13 cellular contexts compared by ENCODE assay signal in genomic region chr6:221531-222349, GRCh38.
DNase-seq lines count a peak whose midpoint lies in the region; ATAC-seq and TF ChIP-seq lines count a peak whose summit lies in the region.
"Had no signal": no experiment of that assay in that cellular context is flagged by ENCODE, and none has a peak within 500 bp of the region (broad histone marks: within the 10 kb centered on the region; RNA-seq: fewer than 3 reads in every experiment).

No MANE protein-coding gene starts in this region.

- H3K9me3 Mint-ChIP-seq in CD4-positive, CD25-positive, alpha-beta regulatory T cell, result no peaks in the 10 kb centered on the region
- no peaks in the 10 kb centered on the region for H3K9me3 Mint-ChIP-seq in glutamatergic neuron (ENCODE audit: unreplicated experiment)

- peaks cover 19 to 65% (median 43%) of the 10 kb centered on the region in 4 donors for H3K4me1 Mint-ChIP-seq in CD4-positive, CD25-positive, alpha-beta regulatory T cell
- H3K4me1 Mint-ChIP-seq in T-helper 17 cell (peaks cover 35% of the 10 kb centered on the region), glutamatergic neuron (ENCODE audit: low read depth, unreplicated experiment) (peaks cover 1% of the 10 kb centered on the region)

- H3K79me2 ChIP-seq in fibroblast of lung (ENCODE audit: control insufficient read depth, insufficient read depth, low read length), result no peaks in the 10 kb centered on the region

- no peak overlapping the region for H3K27ac ChIP-seq in CD4-positive, CD25-positive, alpha-beta regulatory T cell (ENCODE audit: insufficient read depth, low read length, poor library complexity, severe bottlenecking)
- H3K27ac ChIP-seq in fibroblast of lung (ENCODE audit: insufficient read depth, low read length), result no peak overlapping the region
- H3K27ac ChIP-seq: adrenal gland, ovary, tibial nerve had no signal

- H3K27me3 ChIP-seq in CD4-positive, CD25-positive, alpha-beta regulatory T cell (ENCODE audit: control insufficient read depth, insufficient read depth, low read length), result no peaks in the 10 kb centered on the region
- H3K27me3 ChIP-seq in fibroblast of lung (ENCODE audit: control insufficient read depth, insufficient read depth, low read length), result no peaks in the 10 kb centered on the region
- H3K27me3 ChIP-seq: adrenal gland, ovary, tibial nerve had no signal

- no peaks in the 10 kb centered on the region for H3K27me3 Mint-ChIP-seq in CD4-positive, CD25-positive, alpha-beta regulatory T cell
- no peaks in the 10 kb centered on the region for H3K27me3 Mint-ChIP-seq in T-helper 17 cell
- H3K27me3 Mint-ChIP-seq in glutamatergic neuron (ENCODE audit: unreplicated experiment), result no peaks in the 10 kb centered on the region

- no peak overlapping the region for H2AFZ ChIP-seq in fibroblast of lung (ENCODE audit: low read length)

- no peak overlapping the region for H3K9ac ChIP-seq in fibroblast of lung (ENCODE audit: insufficient read depth, low read length)

- TF ChIP-seq CTCF in GM12865 (IDR thresholded peaks at IDR 0.05; ENCODE audit: insufficient read depth, low read depth, low read length, missing control alignments) (no peak), fibroblast of lung (conservative IDR thresholded peaks at IDR 0.05 in 1 of 2, IDR thresholded peaks at IDR 0.05 in 1 of 2; ENCODE audit: low read depth in 1 of 2, low read length in 2 of 2) (no peak), glutamatergic neuron (IDR thresholded peaks at IDR 0.05; ENCODE audit: partially characterized antibody, unreplicated experiment) (no peak)

- peak overlapping the region; percentile 45 for H3K4me2 ChIP-seq in fibroblast of lung (ENCODE audit: extremely low read depth, insufficient read depth, low read length)

- no peaks in the 10 kb centered on the region for H3K36me3 Mint-ChIP-seq in CD4-positive, CD25-positive, alpha-beta regulatory T cell
- H3K36me3 Mint-ChIP-seq in T-helper 17 cell (ENCODE audit: low read depth) (no peaks in the 10 kb centered on the region), glutamatergic neuron (ENCODE audit: unreplicated experiment) (no peaks in the 10 kb centered on the region)

- H3K4me3 ChIP-seq in CD4-positive, CD25-positive, alpha-beta regulatory T cell (ENCODE audit: low read depth, low read length), result peak overlapping the region; percentile 4
- H3K4me3 ChIP-seq in GM12865 (ENCODE audit: low read depth, low read length) (peak overlapping the region; percentile 46), fibroblast of lung (replicated peaks in 1 of 4; ENCODE audit: control extremely low read depth in 1 of 4, insufficient read depth in 1 of 4, low read depth in 3 of 4, low read length in 4 of 4) (peak overlapping the region in 1 of 4 experiments; percentile 3)
- H3K4me3 ChIP-seq: adrenal gland, ovary, tibial nerve had no signal

- H3K9me3 ChIP-seq in CD4-positive, CD25-positive, alpha-beta regulatory T cell (ENCODE audit: control insufficient read depth in 2 of 2, low read length in 2 of 2), result no peaks in the 10 kb centered on the region
- no peaks in the 10 kb centered on the region for H3K9me3 ChIP-seq in T-helper 17 cell (ENCODE audit: control insufficient read depth, low read length, poor library complexity, severe bottlenecking)
- H3K9me3 ChIP-seq in fibroblast of lung (ENCODE audit: control insufficient read depth, insufficient read depth, low read depth, low read length), result no peaks in the 10 kb centered on the region
- H3K9me3 ChIP-seq: adrenal gland, ovary, tibial nerve had no signal

- H3K4me1 ChIP-seq in CD4-positive, CD25-positive, alpha-beta regulatory T cell (ENCODE audit: control insufficient read depth, insufficient read depth, low read length, poor library complexity, severe bottlenecking), result peaks cover 40% of the 10 kb centered on the region
- no peaks in the 10 kb centered on the region for H3K4me1 ChIP-seq in fibroblast of lung (ENCODE audit: control insufficient read depth, extremely low read depth, insufficient read depth, low read length)

- peak overlapping the region in 1 of 4 donors; percentile 4 for H3K4me3 Mint-ChIP-seq in CD4-positive, CD25-positive, alpha-beta regulatory T cell
- H3K4me3 Mint-ChIP-seq in T-helper 17 cell, result peak overlapping the region; percentile 56
- no peak overlapping the region for H3K4me3 Mint-ChIP-seq in glutamatergic neuron (ENCODE audit: unreplicated experiment)

- DNase-seq in CD4-positive, CD25-positive, alpha-beta regulatory T cell, result peak in 1 of 3 donors; percentile 75
- DNase-seq in GM12865 (ENCODE audit: low read depth) (peak; percentile 83), T-helper 17 cell (no peak), fibroblast of lung (ENCODE audit: low read depth in 2 of 2) (peak; percentile 57 to 59), glutamatergic neuron (no peak)
- DNase-seq: mesendoderm; ovary; stimulated activated CD4-positive, alpha-beta T cell treated with anti-CD3 and anti-CD28 coated beads, Interleukin-15, amount 100 ng/mL, for 24 hours had no signal

- H3K36me3 ChIP-seq in CD4-positive, CD25-positive, alpha-beta regulatory T cell (ENCODE audit: control insufficient read depth, insufficient read depth, low read length), result no peaks in the 10 kb centered on the region
- H3K36me3 ChIP-seq in fibroblast of lung (ENCODE audit: control insufficient read depth, insufficient read depth, low read length), result no peaks in the 10 kb centered on the region
- H3K36me3 ChIP-seq: adrenal gland, ovary, tibial nerve had no signal

- peak overlapping the region in 1 of 3 donors; percentile 3 for H3K27ac Mint-ChIP-seq in CD4-positive, CD25-positive, alpha-beta regulatory T cell
- H3K27ac Mint-ChIP-seq in T-helper 17 cell, result peak overlapping the region; percentile 67
- no peak overlapping the region for H3K27ac Mint-ChIP-seq in glutamatergic neuron (ENCODE audit: unreplicated experiment)

- peak; percentile 21 to 22 for ATAC-seq in CD4-positive, CD25-positive, alpha-beta regulatory T cell (ENCODE audit: low read depth in 2 of 2)
- no peak for ATAC-seq in T-helper 17 cell
- ATAC-seq in HG03432 (IDR thresholded peaks at IDR 0.05; ENCODE audit: unreplicated experiment), result no peak
- ATAC-seq in HG03520 (IDR thresholded peaks at IDR 0.05; ENCODE audit: unreplicated experiment), result no peak
- no peak for ATAC-seq in HG02970 (IDR thresholded peaks at IDR 0.05; ENCODE audit: low FRiP score, unreplicated experiment)

- H4K20me1 ChIP-seq in fibroblast of lung (ENCODE audit: control insufficient read depth, extremely low read depth, insufficient read depth, low read length), result no peaks in the 10 kb centered on the region

Comparison
In these comparisons a context has a peak if more than half of its experiments do, and no peak if none do; other contexts are left out.
1. ATAC-seq: peak in CD4-positive, CD25-positive, alpha-beta regulatory T cell (2 of 2); none in T-helper 17 cell (single experiment), HG03432 (single experiment), HG03520 (single experiment) and HG02970 (single experiment).
2. DNase-seq: peak in GM12865 (single experiment) and fibroblast of lung (2 of 2); none in T-helper 17 cell (0 of 3) and glutamatergic neuron (single experiment).